Comparison of ENCODE assay signal across 1 cellular context in the genomic region with DNA sequence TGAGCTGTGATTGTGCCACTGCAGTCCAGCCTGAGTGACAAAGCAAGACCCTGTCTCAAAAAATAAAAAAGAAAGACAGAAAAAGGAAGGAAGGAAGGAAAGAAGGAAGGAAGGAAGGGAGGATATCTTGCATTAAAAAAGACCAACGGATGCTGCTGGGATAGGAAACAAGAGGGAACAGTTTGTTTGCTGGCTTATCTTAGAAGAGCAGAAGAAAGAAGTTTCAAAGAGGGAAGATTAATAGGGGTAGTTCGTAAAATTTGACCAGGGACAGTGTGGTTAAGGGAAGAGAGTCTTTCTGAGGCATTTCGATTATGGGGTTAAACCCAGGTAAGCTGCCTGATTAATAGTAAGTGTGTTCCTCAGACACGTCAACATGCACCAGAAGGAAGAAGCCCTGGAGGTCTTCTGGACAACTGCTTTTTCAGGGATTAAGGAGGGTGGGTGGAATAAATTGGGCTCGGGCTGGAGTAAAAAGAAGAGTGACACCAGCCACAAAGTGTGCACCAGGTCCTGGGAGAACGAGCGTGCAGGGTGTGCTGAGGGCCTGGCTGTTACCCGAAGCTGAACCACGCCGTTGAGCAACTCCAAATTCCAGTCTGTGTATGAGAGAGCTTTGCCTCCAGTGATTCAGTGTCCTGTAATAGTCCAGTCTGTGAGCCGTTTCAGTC.
TF ChIP-seq lines count a peak whose summit lies in the region.

No MANE protein-coding gene starts in this region.

TF ChIP-seq in H1, 55 proteins besides CTCF, POLR2A, EP300 and RAD21 (continued from another document):
- TF ChIP-seq YY1 (IDR thresholded peaks at IDR 0.05; ENCODE audit: low read depth, low read length) = no peak
- TF ChIP-seq BCL11A (IDR thresholded peaks at IDR 0.05; ENCODE audit: low read depth in 2 of 2, low read length in 2 of 2) = no peak
- TF ChIP-seq SIX5 (IDR thresholded peaks at IDR 0.05; ENCODE audit: low read depth, low read length) = no peak
- no peak for TF ChIP-seq HDAC2 (IDR thresholded peaks at IDR 0.05; ENCODE audit: borderline replicate concordance in 1 of 2, low read depth in 2 of 2, low read length in 2 of 2)
